Comparison of ENCODE assay signal across 20 cellular contexts in the genomic region with DNA sequence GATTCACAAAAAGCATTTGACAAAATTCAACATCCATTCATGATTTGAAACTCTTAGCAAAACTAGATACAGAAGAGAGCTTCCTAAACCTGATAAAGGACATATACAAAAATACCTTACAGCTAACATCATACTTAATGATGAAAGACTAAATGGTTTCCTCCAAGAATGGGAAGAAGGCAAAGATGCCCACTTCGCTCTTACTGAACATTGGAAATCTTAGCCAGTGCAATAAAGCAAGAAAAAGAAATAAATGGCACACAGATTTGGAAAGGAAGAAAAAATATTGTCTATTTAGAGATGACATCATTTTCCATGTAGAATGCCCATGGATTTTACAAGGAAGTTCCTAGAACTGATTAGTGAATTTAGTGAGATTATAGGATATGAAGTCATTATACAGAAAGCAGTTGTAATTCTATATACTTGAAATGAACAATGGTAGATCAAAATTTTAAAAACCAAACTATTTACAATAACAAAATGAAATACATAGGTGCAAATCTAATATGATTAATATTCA.
DNase-seq lines count a peak whose midpoint lies in the region; ATAC-seq, FAIRE-seq and TF ChIP-seq lines count a peak whose summit lies in the region.
"Had no signal": no experiment of that assay in that cellular context is flagged by ENCODE, and none has a peak within 500 bp of the region (broad histone marks: within the 10 kb centered on the region; RNA-seq: fewer than 3 reads in every experiment).

No MANE protein-coding gene starts in this region.

- WGBS in endodermal cell (ENCODE audit: insufficient coverage in 1 of 2, insufficient read length in 1 of 2), 2 experiments = 93 to 100% methylated on average over 1 of the region's 1 CpG
- whole genome bisulfite sequencing in pancreas, 2 donors = 100% methylated on average over 1 of the region's 1 CpG

- FAIRE-seq in A204.1 (lab: Jason Lieb, UNC) (peak; percentile 48), G401.6 (lab: Jason Lieb, UNC) (peak; percentile 40), pancreas (lab: Jason Lieb, UNC) (peak; percentile 13), RCC 7860 (lab: Jason Lieb, UNC) (no peak)
- FAIRE-seq: GM12878 had no signal

- peaks cover 20% of the 10 kb centered on the region for H3K9me3 Mint-ChIP-seq in endodermal cell
- peaks cover 5% of the 10 kb centered on the region for H3K9me3 Mint-ChIP-seq in activated CD4-positive, alpha-beta T cell treated with anti-CD3 and anti-CD28 coated beads, Interleukin-2, amount 10 ng/mL, durations not matched to agents 7 days and 5 days
- peaks cover 5% of the 10 kb centered on the region for H3K9me3 Mint-ChIP-seq in activated CD4-positive, alpha-beta memory T cell treated with anti-CD3 and anti-CD28 coated beads, Interleukin-2, amount 10 ng/mL, durations not matched to agents 7 days and 5 days

- H3K4me3 ChIP-seq in endodermal cell (ENCODE audit: low read length) = peak overlapping the region; percentile 30
- H3K4me3 ChIP-seq in pancreas = no peak overlapping the region
- H3K4me3 ChIP-seq: GM12878, GM23338 had no signal

- H3K4me3 Mint-ChIP-seq in endodermal cell = no peak overlapping the region
- no peak overlapping the region for H3K4me3 Mint-ChIP-seq in activated CD4-positive, alpha-beta T cell treated with anti-CD3 and anti-CD28 coated beads, Interleukin-2, amount 10 ng/mL, durations not matched to agents 7 days and 5 days
- no peak overlapping the region for H3K4me3 Mint-ChIP-seq in activated CD4-positive, alpha-beta memory T cell treated with anti-CD3 and anti-CD28 coated beads, Interleukin-2, amount 10 ng/mL, durations not matched to agents 7 days and 5 days
- H3K4me3 Mint-ChIP-seq: CD4-positive, alpha-beta memory T cell; GM23338; H9; HFFc6 had no signal

- H3K4me1 Mint-ChIP-seq in endodermal cell = no peaks in the 10 kb centered on the region
- no peaks in the 10 kb centered on the region for H3K4me1 Mint-ChIP-seq in activated CD4-positive, alpha-beta T cell treated with anti-CD3 and anti-CD28 coated beads, Interleukin-2, amount 10 ng/mL, durations not matched to agents 7 days and 5 days
- H3K4me1 Mint-ChIP-seq in activated CD4-positive, alpha-beta memory T cell treated with anti-CD3 and anti-CD28 coated beads, Interleukin-2, amount 10 ng/mL, durations not matched to agents 7 days and 5 days = no peaks in the 10 kb centered on the region
- H3K4me1 Mint-ChIP-seq: GM23338, H9 had no signal

- CTCF ChIA-PET in activated CD4-positive, alpha-beta T cell treated with anti-CD3 and anti-CD28 coated beads, Interleukin-2, amount 10 ng/mL, durations not matched to agents 7 days and 5 days (lab: Charles Lee) = no interaction called here
- CTCF ChIA-PET in activated CD4-positive, alpha-beta memory T cell treated with anti-CD3 and anti-CD28 coated beads, Interleukin-2, amount 10 ng/mL, durations not matched to agents 7 days and 5 days (lab: Charles Lee) = no interaction called here

- H3K27me3 Mint-ChIP-seq in endodermal cell (ENCODE audit: insufficient read depth) = no peaks in the 10 kb centered on the region
- no peaks in the 10 kb centered on the region for H3K27me3 Mint-ChIP-seq in activated CD4-positive, alpha-beta T cell treated with anti-CD3 and anti-CD28 coated beads, Interleukin-2, amount 10 ng/mL, durations not matched to agents 7 days and 5 days
- no peaks in the 10 kb centered on the region for H3K27me3 Mint-ChIP-seq in activated CD4-positive, alpha-beta memory T cell treated with anti-CD3 and anti-CD28 coated beads, Interleukin-2, amount 10 ng/mL, durations not matched to agents 7 days and 5 days
- H3K27me3 Mint-ChIP-seq: CD4-positive, alpha-beta memory T cell had no signal

- H3K27me3 ChIP-seq in endodermal cell (ENCODE audit: control insufficient read depth, insufficient read depth, low read length, poor library complexity, severe bottlenecking) (no peaks in the 10 kb centered on the region), pancreas (no peaks in the 10 kb centered on the region)

- H3K4me1 ChIP-seq in endodermal cell (ENCODE audit: control insufficient read depth, insufficient read depth, low read length) (no peaks in the 10 kb centered on the region), pancreas (peaks cover 0 to 7% (median 0%) of the 10 kb centered on the region in 3 donors)

- no peak overlapping the region for H3K27ac Mint-ChIP-seq in endodermal cell
- H3K27ac Mint-ChIP-seq in activated CD4-positive, alpha-beta T cell treated with anti-CD3 and anti-CD28 coated beads, Interleukin-2, amount 10 ng/mL, durations not matched to agents 7 days and 5 days = no peak overlapping the region
- H3K27ac Mint-ChIP-seq in activated CD4-positive, alpha-beta memory T cell treated with anti-CD3 and anti-CD28 coated beads, Interleukin-2, amount 10 ng/mL, durations not matched to agents 7 days and 5 days = no peak overlapping the region
- H3K27ac Mint-ChIP-seq: CD4-positive, alpha-beta memory T cell; GM23338; H9; HFFc6 had no signal

- H3K9me3 ChIP-seq in endodermal cell (ENCODE audit: control insufficient read depth, low read length) = peaks cover 27% of the 10 kb centered on the region
- H3K9me3 ChIP-seq in pancreas = no peaks in the 10 kb centered on the region

- ATAC-seq in pancreas = no peak
- ATAC-seq: GM12878, GM23338, HCT116 had no signal

- peaks cover 79% of the 10 kb centered on the region for H3K36me3 Mint-ChIP-seq in endodermal cell (ENCODE audit: low read depth)
- H3K36me3 Mint-ChIP-seq in activated CD4-positive, alpha-beta T cell treated with anti-CD3 and anti-CD28 coated beads, Interleukin-2, amount 10 ng/mL, durations not matched to agents 7 days and 5 days (ENCODE audit: low read depth) = peaks cover 73% of the 10 kb centered on the region
- H3K36me3 Mint-ChIP-seq in activated CD4-positive, alpha-beta memory T cell treated with anti-CD3 and anti-CD28 coated beads, Interleukin-2, amount 10 ng/mL, durations not matched to agents 7 days and 5 days (ENCODE audit: low read depth) = peaks cover 66% of the 10 kb centered on the region

- H3K36me3 ChIP-seq in endodermal cell (ENCODE audit: control insufficient read depth, insufficient read depth, low read length) (peaks cover 89% of the 10 kb centered on the region), pancreas (peaks cover 0 to 6% (median 0%) of the 10 kb centered on the region in 3 donors)

- POLR2A ChIA-PET in activated CD4-positive, alpha-beta T cell treated with anti-CD3 and anti-CD28 coated beads, Interleukin-2, amount 10 ng/mL, durations not matched to agents 7 days and 5 days (lab: Charles Lee) = no interaction called here
- POLR2A ChIA-PET in activated CD4-positive, alpha-beta memory T cell treated with anti-CD3 and anti-CD28 coated beads, Interleukin-2, amount 10 ng/mL, durations not matched to agents 7 days and 5 days (lab: Charles Lee) = no interaction called here

- intact Hi-C loops in pancreas (cut with DNase I) = no loop called here

- DNase-seq in endodermal cell (no peak), pancreas (no peak), RCC 7860 (ENCODE audit: low spot score) (no peak)
- no peak for DNase-seq in activated CD4-positive, alpha-beta T cell treated with anti-CD3 and anti-CD28 coated beads, Interleukin-2, amount 10 ng/mL, durations not matched to agents 7 days and 5 days
- DNase-seq in activated CD4-positive, alpha-beta memory T cell treated with anti-CD3 and anti-CD28 coated beads, Interleukin-2, amount 10 ng/mL, durations not matched to agents 7 days and 5 days = no peak
- DNase-seq: 8988T; C1 segment of cervical spinal cord; Calu3; CD4-positive, alpha-beta memory T cell; COR-L47; DMS153; DND-41; GDM1; H9; HFFc6 had no signal

- no peak overlapping the region for H3K9ac ChIP-seq in endodermal cell (ENCODE audit: extremely low read depth, low read length, poor library complexity, severe bottlenecking)

- no peak for TF ChIP-seq CTCF in endodermal cell (conservative IDR thresholded peaks at IDR 0.05)
- TF ChIP-seq CTCF in pancreas (IDR thresholded peaks at IDR 0.05) = no peak

- no peak overlapping the region for H3K27ac ChIP-seq in endodermal cell (ENCODE audit: low read depth, low read length)
- H3K27ac ChIP-seq in pancreas = no peak overlapping the region
